In the genomic region with DNA sequence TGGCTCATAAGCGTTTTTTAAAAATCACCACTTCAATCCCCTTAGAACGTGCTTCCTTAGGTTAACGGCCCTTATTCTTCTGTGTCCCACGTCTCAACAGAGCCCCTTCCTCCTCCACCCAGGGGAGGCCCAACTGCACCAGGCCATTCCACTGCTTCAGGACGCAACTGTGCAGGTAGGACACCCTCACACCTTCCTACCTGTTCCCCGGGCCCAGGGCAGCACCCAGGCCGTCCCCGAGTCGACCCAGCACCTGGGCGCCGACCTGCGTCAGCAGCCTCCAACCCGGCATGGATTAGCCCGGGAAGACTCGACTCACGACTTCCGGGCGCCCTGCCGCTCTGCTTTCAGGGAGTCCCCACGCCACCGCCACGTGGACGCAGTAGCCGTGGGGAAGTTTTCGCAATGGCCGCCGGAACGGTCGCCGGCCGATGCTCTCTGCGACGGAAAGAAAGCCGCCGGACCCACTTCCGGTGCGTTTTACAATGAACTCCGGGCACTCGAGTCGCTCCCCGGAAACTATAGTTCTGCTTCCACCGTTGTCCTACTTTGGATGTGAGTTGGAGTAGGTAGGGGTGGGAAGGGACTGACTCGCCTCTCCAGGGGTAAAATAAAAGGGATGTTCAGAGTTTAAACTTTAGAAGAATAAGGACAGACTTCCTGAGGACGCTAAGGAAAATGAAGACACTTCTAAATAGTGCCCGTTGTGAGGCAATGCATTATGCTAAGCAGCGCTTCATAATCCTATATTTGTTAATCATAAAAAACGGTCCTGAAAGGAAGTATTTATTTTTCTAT, we compare ENCODE assay signal across 1 cellular context.
TF ChIP-seq lines count a peak whose summit lies in the region.

Gene MRPL3, minus strand, starts transcription at position 442 of the 798 bp plus-strand sequence. Its CDS starts 150 bp downstream, at position 292.

TF ChIP-seq in K562, 482 proteins besides CTCF, POLR2A, EP300 and RAD21 (continued from another document and continues in another):
- TF ChIP-seq RBBP5 (IDR thresholded peaks at IDR 0.05; ENCODE audit: borderline replicate concordance, insufficient read depth, low read length, poor library complexity, severe bottlenecking) (peak; percentile 84), ZNF766 (CRISPR knock-in tag; conservative IDR thresholded peaks at IDR 0.05) (peak; percentile 50; the same call in 1 of the 2 replicates), SUPT5H (IDR thresholded peaks at IDR 0.05) (peak; percentile 65), SAP30 (IDR thresholded peaks at IDR 0.05; ENCODE audit: borderline replicate concordance, insufficient read depth, low read depth, low read length, poor library complexity, severe bottlenecking) (peak; percentile 88), XRCC4 (IDR thresholded peaks at IDR 0.05; ENCODE audit: extremely low read depth, insufficient read depth, insufficient read length) (no peak), RBFOX2 (IDR thresholded peaks at IDR 0.05; ENCODE audit: low read depth, low read length) (peak; percentile 95), CUX1 (CRISPR knock-in tag; IDR thresholded peaks at IDR 0.05) (0 out of 2 replicates have a peak, but pooled peaks have one; percentile 63), TBL1XR1 (IDR thresholded peaks at IDR 0.05; ENCODE audit: low read length in 2 of 2) (0 out of 4 replicates have a peak, but pooled peaks of 1 of the 2 experiments have one; percentile 28), UBTF (IDR thresholded peaks at IDR 0.05; ENCODE audit: borderline replicate concordance in 1 of 2, low read depth in 2 of 2, low read length in 2 of 2) (0 out of 4 replicates have a peak, but pooled peaks of 1 of the 2 experiments have one; percentile 54), MAX (CRISPR knock-in tag; IDR thresholded peaks at IDR 0.05) (peak; percentile 99), FOXK2 (conservative IDR thresholded peaks at IDR 0.05 in 1 of 2, IDR thresholded peaks at IDR 0.05 in 1 of 2; ENCODE audit: low read depth in 2 of 2) (peak in 1 of 2 experiments; percentile 52; a peak in 1 of 4 replicates), KDM4B (IDR thresholded peaks at IDR 0.05; ENCODE audit: borderline replicate concordance in 2 of 2, low read depth in 1 of 2) (peak in 1 of 2 experiments; percentile 89; a peak in 1 of 4 replicates), HDAC1 (IDR thresholded peaks at IDR 0.05) (peak in 1 of 2 experiments; percentile 95; a peak in 2 of 4 replicates), HNRNPH1 (optimal IDR thresholded peaks at IDR 0.05; ENCODE audit: low read depth, low read length) (no peak), TBP (optimal IDR thresholded peaks at IDR 0.05; ENCODE audit: low read depth, low read length) (peak; percentile 84), NFRKB (IDR thresholded peaks at IDR 0.05; ENCODE audit: low read depth) (peak; percentile 94), NR2C1 (IDR thresholded peaks at IDR 0.05) (0 out of 2 replicates have a peak, but pooled peaks have one; percentile 42), NR2C1 (tag; IDR thresholded peaks at IDR 0.05) (peak; percentile 70), ATF1 (CRISPR knock-in tag; IDR thresholded peaks at IDR 0.05) (no peak), ATF1 (tag; IDR thresholded peaks at IDR 0.05) (peak; percentile 79), POLR2G (IDR thresholded peaks at IDR 0.05; ENCODE audit: low read depth, low read length) (peak; percentile 93), PYGO2 (tag; IDR thresholded peaks at IDR 0.05) (0 out of 2 replicates have a peak, but pooled peaks have one; percentile 26), PHF20 (IDR thresholded peaks at IDR 0.05; ENCODE audit: partially characterized antibody) (peak; percentile 97), CEBPB (tag; IDR thresholded peaks at IDR 0.05) (peak; percentile 71), ZBTB17 (CRISPR knock-in tag; IDR thresholded peaks at IDR 0.05) (0 out of 2 replicates have a peak, but pooled peaks have one; percentile 34), GABPA (tag; conservative IDR thresholded peaks at IDR 0.05; ENCODE audit: low read depth) (peak; percentile 99), U2AF2 (optimal IDR thresholded peaks at IDR 0.05; ENCODE audit: low read depth, low read length) (no peak), SIX5 (IDR thresholded peaks at IDR 0.05; ENCODE audit: borderline replicate concordance in 1 of 2, insufficient read depth in 1 of 2, low read depth in 1 of 2, low read length in 2 of 2) (peak; percentile 47 to 53; a peak in 3 of 4 replicates), FOXP1 (CRISPR knock-in tag; IDR thresholded peaks at IDR 0.05) (peak; percentile 32; the same call in 1 of the 2 replicates), ZNF408 (CRISPR knock-in tag; IDR thresholded peaks at IDR 0.05; ENCODE audit: low read depth) (no peak), PHF8 (IDR thresholded peaks at IDR 0.05; ENCODE audit: borderline replicate concordance, low read length) (peak; percentile 90; the same call in 1 of the 2 replicates), GABPB1 (CRISPR knock-in tag; IDR thresholded peaks at IDR 0.05) (peak; percentile 98)
- TF ChIP-seq, protein P1, sequence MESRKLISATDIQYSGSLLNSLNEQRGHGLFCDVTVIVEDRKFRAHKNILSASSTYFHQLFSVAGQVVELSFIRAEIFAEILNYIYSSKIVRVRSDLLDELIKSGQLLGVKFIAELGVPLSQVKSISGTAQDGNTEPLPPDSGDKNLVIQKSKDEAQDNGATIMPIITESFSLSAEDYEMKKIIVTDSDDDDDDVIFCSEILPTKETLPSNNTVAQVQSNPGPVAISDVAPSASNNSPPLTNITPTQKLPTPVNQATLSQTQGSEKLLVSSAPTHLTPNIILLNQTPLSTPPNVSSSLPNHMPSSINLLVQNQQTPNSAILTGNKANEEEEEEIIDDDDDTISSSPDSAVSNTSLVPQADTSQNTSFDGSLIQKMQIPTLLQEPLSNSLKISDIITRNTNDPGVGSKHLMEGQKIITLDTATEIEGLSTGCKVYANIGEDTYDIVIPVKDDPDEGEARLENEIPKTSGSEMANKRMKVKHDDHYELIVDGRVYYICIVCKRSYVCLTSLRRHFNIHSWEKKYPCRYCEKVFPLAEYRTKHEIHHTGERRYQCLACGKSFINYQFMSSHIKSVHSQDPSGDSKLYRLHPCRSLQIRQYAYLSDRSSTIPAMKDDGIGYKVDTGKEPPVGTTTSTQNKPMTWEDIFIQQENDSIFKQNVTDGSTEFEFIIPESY (CRISPR knock-in tag; IDR thresholded peaks at IDR 0.05): peak; percentile 48; the same call in 1 of the 2 replicates
- TF ChIP-seq, protein P2, sequence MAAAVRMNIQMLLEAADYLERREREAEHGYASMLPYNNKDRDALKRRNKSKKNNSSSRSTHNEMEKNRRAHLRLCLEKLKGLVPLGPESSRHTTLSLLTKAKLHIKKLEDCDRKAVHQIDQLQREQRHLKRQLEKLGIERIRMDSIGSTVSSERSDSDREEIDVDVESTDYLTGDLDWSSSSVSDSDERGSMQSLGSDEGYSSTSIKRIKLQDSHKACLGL (CRISPR knock-in tag; IDR thresholded peaks at IDR 0.05; ENCODE audit: borderline replicate concordance, poor library complexity, severe bottlenecking): peak; percentile 93
- TF ChIP-seq, protein P3, sequence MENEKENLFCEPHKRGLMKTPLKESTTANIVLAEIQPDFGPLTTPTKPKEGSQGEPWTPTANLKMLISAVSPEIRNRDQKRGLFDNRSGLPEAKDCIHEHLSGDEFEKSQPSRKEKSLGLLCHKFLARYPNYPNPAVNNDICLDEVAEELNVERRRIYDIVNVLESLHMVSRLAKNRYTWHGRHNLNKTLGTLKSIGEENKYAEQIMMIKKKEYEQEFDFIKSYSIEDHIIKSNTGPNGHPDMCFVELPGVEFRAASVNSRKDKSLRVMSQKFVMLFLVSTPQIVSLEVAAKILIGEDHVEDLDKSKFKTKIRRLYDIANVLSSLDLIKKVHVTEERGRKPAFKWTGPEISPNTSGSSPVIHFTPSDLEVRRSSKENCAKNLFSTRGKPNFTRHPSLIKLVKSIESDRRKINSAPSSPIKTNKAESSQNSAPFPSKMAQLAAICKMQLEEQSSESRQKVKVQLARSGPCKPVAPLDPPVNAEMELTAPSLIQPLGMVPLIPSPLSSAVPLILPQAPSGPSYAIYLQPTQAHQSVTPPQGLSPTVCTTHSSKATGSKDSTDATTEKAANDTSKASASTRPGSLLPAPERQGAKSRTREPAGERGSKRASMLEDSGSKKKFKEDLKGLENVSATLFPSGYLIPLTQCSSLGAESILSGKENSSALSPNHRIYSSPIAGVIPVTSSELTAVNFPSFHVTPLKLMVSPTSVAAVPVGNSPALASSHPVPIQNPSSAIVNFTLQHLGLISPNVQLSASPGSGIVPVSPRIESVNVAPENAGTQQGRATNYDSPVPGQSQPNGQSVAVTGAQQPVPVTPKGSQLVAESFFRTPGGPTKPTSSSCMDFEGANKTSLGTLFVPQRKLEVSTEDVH (IDR thresholded peaks at IDR 0.05; ENCODE audit: low read depth, partially characterized antibody): peak; percentile 79
- TF ChIP-seq, protein P4, sequence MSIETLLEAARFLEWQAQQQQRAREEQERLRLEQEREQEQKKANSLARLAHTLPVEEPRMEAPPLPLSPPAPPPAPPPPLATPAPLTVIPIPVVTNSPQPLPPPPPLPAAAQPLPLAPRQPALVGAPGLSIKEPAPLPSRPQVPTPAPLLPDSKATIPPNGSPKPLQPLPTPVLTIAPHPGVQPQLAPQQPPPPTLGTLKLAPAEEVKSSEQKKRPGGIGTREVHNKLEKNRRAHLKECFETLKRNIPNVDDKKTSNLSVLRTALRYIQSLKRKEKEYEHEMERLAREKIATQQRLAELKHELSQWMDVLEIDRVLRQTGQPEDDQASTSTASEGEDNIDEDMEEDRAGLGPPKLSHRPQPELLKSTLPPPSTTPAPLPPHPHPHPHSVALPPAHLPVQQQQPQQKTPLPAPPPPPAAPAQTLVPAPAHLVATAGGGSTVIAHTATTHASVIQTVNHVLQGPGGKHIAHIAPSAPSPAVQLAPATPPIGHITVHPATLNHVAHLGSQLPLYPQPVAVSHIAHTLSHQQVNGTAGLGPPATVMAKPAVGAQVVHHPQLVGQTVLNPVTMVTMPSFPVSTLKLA (conservative IDR thresholded peaks at IDR 0.05): peak; percentile 94 to 97
